ENCODE assay signal across 10 cellular contexts in the genomic region with DNA sequence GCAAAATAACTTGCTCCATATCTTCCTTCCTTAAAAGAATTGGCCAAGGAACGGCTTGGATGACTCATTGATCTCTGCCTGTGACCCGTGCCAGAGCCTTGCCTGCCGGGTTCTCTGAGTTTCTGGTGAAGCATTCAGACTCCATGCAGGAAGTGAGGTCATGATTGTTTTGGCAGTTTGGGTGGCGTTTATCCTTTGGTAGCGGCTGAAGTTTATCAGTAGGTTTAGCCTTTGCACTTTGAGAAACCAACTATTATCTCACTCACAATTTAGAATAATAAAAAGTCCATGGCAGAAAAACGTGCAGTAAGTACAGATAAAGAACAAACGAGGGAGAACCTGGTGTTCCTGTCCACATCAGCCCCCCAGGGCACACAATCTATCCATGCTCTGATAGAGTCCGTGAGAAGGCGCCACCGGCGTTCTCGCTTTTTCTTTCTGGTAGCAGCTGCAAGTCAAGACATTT. TPM values are rescaled to one million over a fixed set of nuclear protein-coding genes. Genes with fewer than 3 reads are reported as not detected.
DNase-seq lines count a peak whose midpoint lies in the region; ATAC-seq and TF ChIP-seq lines count a peak whose summit lies in the region.
"Had no signal": no experiment of that assay in that cellular context is flagged by ENCODE, and none has a peak within 500 bp of the region (broad histone marks: within the 10 kb centered on the region; RNA-seq: fewer than 3 reads in every experiment).

No MANE protein-coding gene starts in this region.

- no peaks in the 10 kb centered on the region for H3K27me3 ChIP-seq in thoracic aorta (replicated peaks; ENCODE audit: insufficient read depth)

- no peak for TF ChIP-seq CTCF in HFFc6 (IDR thresholded peaks at IDR 0.05)
- no peak for TF ChIP-seq CTCF in thoracic aorta (IDR thresholded peaks at IDR 0.05)

- no peaks in the 10 kb centered on the region for H3K9me3 Mint-ChIP-seq in HFFc6

- ATAC-seq in thoracic aorta (ENCODE audit: insufficient number of reproducible peaks, low FRiP score, low read depth) (peak; percentile 84), HG03442 (IDR thresholded peaks at IDR 0.05; ENCODE audit: unreplicated experiment) (no peak), GM18502 (IDR thresholded peaks at IDR 0.05; ENCODE audit: poor library complexity, unreplicated experiment) (no peak)

- peak; percentile 90 for DNase-seq in HFFc6
- peak; percentile 86 for DNase-seq in astrocyte of the hippocampus (ENCODE audit: low read depth, low spot score)
- peak; percentile 79 for DNase-seq in islet precursor cell
- DNase-seq in thoracic aorta (ENCODE audit: low spot score), result peak; percentile 77
- no peak for DNase-seq in activated CD4-positive, CD25-positive, alpha-beta regulatory T cell (lab: John Stamatoyannopoulos, UW)
- DNase-seq in NCI-H748 (lab: John Stamatoyannopoulos, UW; ENCODE audit: unreplicated experiment), result no peak
- DNase-seq: NCI-H524 treated with DMSO at 0.1 percent for 48 hours had no signal

- H3K4me1 Mint-ChIP-seq in HFFc6 (ENCODE audit: low read depth), result peaks cover 57% of the 10 kb centered on the region

- peak overlapping the region; percentile 66 for H3K4me3 Mint-ChIP-seq in HFFc6

- H3K36me3 Mint-ChIP-seq in HFFc6 (ENCODE audit: low read depth), result no peaks in the 10 kb centered on the region

- H3K27ac Mint-ChIP-seq in HFFc6, result peak overlapping the region; percentile 76

- H3K36me3 ChIP-seq in thoracic aorta, result no peaks in the 10 kb centered on the region

- peaks cover 2% of the 10 kb centered on the region; the same call in 1 of the 2 replicates for H3K27me3 Mint-ChIP-seq in HFFc6 (ENCODE audit: insufficient read depth)

- H3K9me3 ChIP-seq in thoracic aorta, result no peaks in the 10 kb centered on the region

- peak overlapping the region; percentile 59 for H3K4me3 ChIP-seq in thoracic aorta

- H3K27ac ChIP-seq in thoracic aorta, result peak overlapping the region; percentile 64 to 79

- H3K4me1 ChIP-seq in thoracic aorta (ENCODE audit: control insufficient read depth in 1 of 2, low read depth in 2 of 2), result peaks cover 0 to 25% of the 10 kb centered on the region in 2 donors

RNA-seq across cellular contexts. Expression of a gene that starts 15.0 kb away (rescaled TPM):
- under 1 TPM; 0.11 to 0.30 (median 0.12) TPM for total RNA-seq in HFFc6 (2021; fragmentation: NEBNext Ultra II Directional; extraction: Animal tissue kit (Norgen Biotek cat#: 25700))
- total RNA-seq in thoracic aorta, result not detected
- total RNA-seq: frontal cortex had no signal

Comparison
In these comparisons a context has a peak if more than half of its experiments do, and no peak if none do; other contexts are left out.
1. DNase-seq: peak in HFFc6 (single experiment), astrocyte of the hippocampus (single experiment), islet precursor cell (single experiment) and thoracic aorta (single experiment); none in activated CD4-positive, CD25-positive, alpha-beta regulatory T cell (0 of 4) and NCI-H748 (single experiment).